In genomic region chr11:31676280-31676982, GRCh38 we compare ENCODE assay signal across 22 cellular contexts.
"Had no signal": no experiment of that assay in that cellular context is flagged by ENCODE, and none has a peak within 500 bp of the region (broad histone marks: within the 10 kb centered on the region; RNA-seq: fewer than 3 reads in every experiment).

No MANE protein-coding gene starts in this region.

- ATAC-seq: K562 had no signal

- H3K27me3 ChIP-seq: SJSA1 had no signal

- H3K4me1 ChIP-seq: SJSA1 had no signal

- H3K27ac ChIP-seq: HL-60, KMS-11, SJSA1, SK-N-MC had no signal

- H3K9me3 ChIP-seq: SJSA1 had no signal

- DNase-seq: Kasumi-1, MM.1S, NCI-H1092 treated with DMSO at 0.1 percent for 48 hours, NCI-H1436, NCI-H187, NCI-H2029, NCI-H2081 treated with DMSO at 0.1 percent for 48 hours, NCI-H2171, NCI-H345, NCI-H446 treated with DMSO at 0.1 percent for 48 hours, NCI-H510A treated with DMSO at 0.1 percent for 48 hours, NCI-H526, Right ventricle myocardium superior, RPMI8226, SIG-M5 had no signal

- H3K4me2 ChIP-seq: KMS-11 had no signal

- H3K4me3 ChIP-seq: K562, SJSA1, SK-N-MC had no signal

- FAIRE-seq: HTR-8/SVneo, K562, RCC 7860 had no signal

- H3K36me3 ChIP-seq: SJSA1 had no signal
